Comparison of ENCODE assay signal across 9 cellular contexts in the genomic region with DNA sequence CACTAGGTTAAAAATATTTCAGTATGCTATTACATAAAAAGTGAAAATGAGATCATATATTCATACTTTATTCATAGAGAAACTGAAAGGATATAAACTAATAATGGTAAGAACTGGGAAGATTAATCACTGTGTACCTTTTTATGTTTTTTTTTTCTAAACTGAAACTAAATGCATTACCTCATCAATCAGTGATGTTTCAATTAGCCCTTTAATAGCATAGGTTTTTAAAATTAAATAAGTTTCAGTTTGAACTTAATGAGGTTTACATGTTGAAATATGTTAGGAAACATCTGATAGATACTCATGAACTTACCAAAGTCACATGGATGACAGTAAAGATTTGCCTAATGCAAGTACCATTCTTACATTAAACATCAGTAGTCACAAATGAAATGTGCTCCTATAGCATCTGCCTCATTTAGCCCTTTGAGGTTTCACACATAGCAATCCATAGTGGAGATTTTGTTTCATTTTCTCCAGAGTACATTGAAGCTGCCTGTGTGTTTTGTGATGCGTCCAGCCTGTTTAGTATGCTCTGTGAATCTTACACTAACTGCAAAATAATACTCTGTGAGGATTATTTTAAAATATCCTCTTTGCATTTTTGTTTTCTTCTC. TPM values are rescaled to one million over a fixed set of nuclear protein-coding genes. Genes with fewer than 3 reads are reported as not detected.
A peak's percentile ranks its signal among the peaks of the same experiment; 100 is the strongest.
DNase-seq lines count a peak whose midpoint lies in the region; ATAC-seq, FAIRE-seq and TF ChIP-seq lines count a peak whose summit lies in the region.
"Had no signal": no experiment of that assay in that cellular context is flagged by ENCODE, and none has a peak within 500 bp of the region (broad histone marks: within the 10 kb centered on the region; RNA-seq: fewer than 3 reads in every experiment).

No MANE protein-coding gene starts in this region.

- H3K27me3 Mint-ChIP-seq in T-helper 17 cell (no peaks in the 10 kb centered on the region), memory B cell (no peaks in the 10 kb centered on the region)

- TF ChIP-seq CTCF in GM10248 (IDR thresholded peaks at IDR 0.05; ENCODE audit: control extremely low read depth, extremely low read depth, low read depth, missing control alignments), result no peak

- peak; percentile 37 for ATAC-seq in GM21723 (IDR thresholded peaks at IDR 0.05; ENCODE audit: unreplicated experiment)
- peak; percentile 29 for ATAC-seq in T-helper 17 cell
- peak; percentile 57 for ATAC-seq in memory B cell (ENCODE audit: low read depth)

- H3K36me3 Mint-ChIP-seq in T-helper 17 cell (ENCODE audit: low read depth), result peaks cover 3% of the 10 kb centered on the region
- H3K36me3 Mint-ChIP-seq in memory B cell, result peaks cover 7% of the 10 kb centered on the region

- peaks cover 57% of the 10 kb centered on the region for H3K4me1 Mint-ChIP-seq in T-helper 17 cell
- peaks cover 53% of the 10 kb centered on the region for H3K4me1 Mint-ChIP-seq in memory B cell

- no peaks in the 10 kb centered on the region for H3K9me3 ChIP-seq in T-helper 17 cell (ENCODE audit: control insufficient read depth, low read length, poor library complexity, severe bottlenecking)

- POLR2A ChIA-PET in GM10248 (lab: Yijun Ruan, JAX), result no interaction called here

- DNase-seq in GM10248 (ENCODE audit: extremely low spot score) (peak; percentile 19), T-helper 17 cell (no peak), memory B cell (ENCODE audit: low spot score in 2 of 2) (no peak), OCI-M2 (lab: John Stamatoyannopoulos, UW; ENCODE audit: unreplicated experiment) (no peak), HTR-8/SVneo (ENCODE audit: insufficient read length, low spot score) (no peak), NCI-H187 treated with DMSO at 0.1 percent for 48 hours (lab: John Stamatoyannopoulos, UW) (no peak)
- DNase-seq in stimulated activated CD4-positive, alpha-beta T cell treated with anti-CD3 and anti-CD28 coated beads, Interleukin-4, amount 100 ng/mL, for 1 hour, result no peak

- H3K4me3 Mint-ChIP-seq in T-helper 17 cell (peak overlapping the region; percentile 78), memory B cell (peak overlapping the region; percentile 83)

- no peak for FAIRE-seq in HTR-8/SVneo (lab: Jason Lieb, UNC)
- FAIRE-seq: endometrium had no signal

- no peaks in the 10 kb centered on the region for H3K9me3 Mint-ChIP-seq in memory B cell

- CTCF ChIA-PET in GM10248 (lab: Yijun Ruan, JAX), result interaction anchor here (0.7 to 1.6 kb wide), 4 partner anchors 20 to 93 kb away, joined by 3 to 8 read pairs (median 3); no protein-coding TSS in a partner anchor

- peak overlapping the region; percentile 93 for H3K27ac Mint-ChIP-seq in T-helper 17 cell
- peak overlapping the region; percentile 98 for H3K27ac Mint-ChIP-seq in memory B cell

RNA-seq across cellular contexts. Expression of a gene that starts 8.9 kb away (rescaled TPM):
- total RNA-seq in T-helper 17 cell, result 100 to 1,000 TPM in 1 of 2 donors, 10 to 100 TPM in 1; 91.4 to 111 TPM
